ENCODE assay signal across 16 cellular contexts in the genomic region with DNA sequence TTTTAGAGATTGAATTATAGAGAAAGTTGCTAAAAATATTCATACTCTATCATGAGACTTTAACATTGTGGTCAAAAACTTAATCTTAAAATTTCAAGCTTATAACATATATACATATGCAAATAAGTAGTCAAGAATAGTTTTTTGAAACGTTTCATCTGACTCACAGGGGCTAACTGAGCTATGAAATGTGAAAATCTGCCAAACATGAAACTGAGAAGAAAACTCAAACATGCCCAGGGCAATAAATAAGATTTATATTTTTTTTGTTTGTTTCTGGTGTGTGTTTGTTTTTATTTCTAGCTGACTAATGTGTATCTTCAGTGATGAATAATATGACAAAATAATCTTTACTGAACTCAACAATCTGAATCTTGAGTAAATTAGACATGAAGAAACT.
DNase-seq lines count a peak whose midpoint lies in the region; ATAC-seq and TF ChIP-seq lines count a peak whose summit lies in the region.
"Had no signal": no experiment of that assay in that cellular context is flagged by ENCODE, and none has a peak within 500 bp of the region (broad histone marks: within the 10 kb centered on the region; RNA-seq: fewer than 3 reads in every experiment).

No MANE protein-coding gene starts in this region.

- H3K27ac ChIP-seq in Panc1 (ENCODE audit: low read length): no peak overlapping the region
- H3K27ac ChIP-seq: body of pancreas had no signal

- intact Hi-C loops in Panc1 (cut with micrococcal nuclease; ENCODE audit: unreplicated experiment): no loop called here

- no peaks in the 10 kb centered on the region for H3K36me3 ChIP-seq in Panc1 (ENCODE audit: control insufficient read depth, insufficient read depth, low read length)

- DNase-seq in Panc1 (ENCODE audit: low read depth, low spot score) (peak; percentile 18), retina (no peak), NK-92 (lab: John Stamatoyannopoulos, UW; ENCODE audit: unreplicated experiment) (no peak), SW480 (ENCODE audit: low spot score) (no peak)
- no peak for DNase-seq in effector CD8-positive, alpha-beta T cell (lab: John Stamatoyannopoulos, UW)
- DNase-seq: activated T-cell treated with anti-CD3 and anti-CD28 coated beads, Interleukin-2, amount 50 U/mL, for 72 hours; body of pancreas; hypothalamus; NCI-H1048; NCI-H510A treated with DMSO at 0.1 percent for 48 hours; stimulated activated CD8-positive, alpha-beta memory T cell treated with anti-CD3 and anti-CD28 coated beads, Interleukin-4, amount 100 ng/mL, for 48 hours had no signal

- no peak overlapping the region for H3K4me3 ChIP-seq in Panc1 (ENCODE audit: low read depth in 2 of 2, low read length in 2 of 2)
- H3K4me3 ChIP-seq: body of pancreas had no signal

- BruUV-seq in Panc1 (replicated peaks; lab: Mats Ljungman, UMichigan): no TSS peak

- no peak for TF ChIP-seq CTCF in Panc1 (IDR thresholded peaks at IDR 0.05)

- CTCF ChIA-PET in Panc1 (lab: Charles Lee): no interaction called here

- in situ Hi-C loops in Panc1 (cut with HindIII; ENCODE audit: low pct_unique_long_range_greater_than_20kb, low sequenced_read_pairs): no loop called here

- no peaks in the 10 kb centered on the region for H3K27me3 ChIP-seq in Panc1 (ENCODE audit: control insufficient read depth, insufficient read depth, low read length)
- H3K27me3 ChIP-seq: body of pancreas had no signal

- POLR2A ChIA-PET in Panc1 (lab: Charles Lee): no interaction called here

- no peaks in the 10 kb centered on the region for H3K4me1 ChIP-seq in Panc1 (ENCODE audit: control insufficient read depth, insufficient read depth, low read length)
- H3K4me1 ChIP-seq: body of pancreas had no signal

- no peaks in the 10 kb centered on the region for H3K9me3 ChIP-seq in Panc1 (ENCODE audit: control insufficient read depth, insufficient read depth, low read depth, low read length)
- H3K9me3 ChIP-seq: body of pancreas had no signal

- ATAC-seq in GM18511 (IDR thresholded peaks at IDR 0.05; ENCODE audit: unreplicated experiment): peak; percentile 84
- ATAC-seq in GM21526 (IDR thresholded peaks at IDR 0.05; ENCODE audit: low FRiP score, unreplicated experiment): peak; percentile 89
- peak; percentile 77 for ATAC-seq in HG03045 (IDR thresholded peaks at IDR 0.05; ENCODE audit: unreplicated experiment)
- no peak for ATAC-seq in Panc1
- ATAC-seq: activated T-cell treated with anti-CD3 and anti-CD28 coated beads, Interleukin-2, amount 50 U/mL, for 72 hours; body of pancreas; Right ventricle myocardium inferior; WTC11 had no signal
